In the genomic region with DNA sequence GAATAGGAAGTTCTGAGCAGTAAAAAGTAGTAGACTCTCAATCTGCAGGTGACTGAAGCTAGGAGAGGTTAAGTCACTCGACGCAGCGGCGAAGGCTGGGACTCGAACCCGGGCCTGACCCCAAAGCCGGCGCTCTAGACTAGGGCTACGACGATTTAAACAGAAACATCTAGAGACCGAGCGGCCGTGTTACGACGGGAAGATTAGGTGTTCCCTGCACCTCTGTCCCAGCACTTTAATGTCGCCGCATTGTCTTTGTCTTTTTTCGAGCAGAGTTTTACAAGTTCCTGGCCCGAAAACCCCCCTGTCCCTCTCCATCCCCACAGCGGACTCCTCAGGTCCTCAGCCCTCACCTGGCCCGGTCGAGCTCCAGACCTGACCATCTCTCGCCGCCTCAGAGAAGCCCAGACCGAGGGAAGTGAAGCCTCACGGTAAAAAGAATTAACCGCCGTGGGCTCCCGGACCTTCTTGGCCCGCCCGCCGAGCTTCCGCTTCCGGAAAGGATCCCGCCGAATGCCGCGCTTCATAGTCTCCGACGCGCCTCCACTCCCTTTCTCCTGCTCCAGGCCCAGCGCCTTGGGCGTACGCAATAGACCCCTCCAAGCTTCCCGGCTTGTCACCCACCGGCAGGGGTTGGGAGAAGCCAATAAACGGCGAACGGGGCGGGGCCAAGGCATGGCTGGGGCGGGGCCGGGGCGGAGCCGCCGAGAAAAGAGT, we compare ENCODE assay signal across 8 cellular contexts. TPM values are rescaled to one million over a fixed set of nuclear protein-coding genes. Genes with fewer than 3 reads are reported as not detected.
A peak's percentile ranks its signal among the peaks of the same experiment; 100 is the strongest.
DNase-seq lines count a peak whose midpoint lies in the region; ATAC-seq and FAIRE-seq lines count a peak whose summit lies in the region.

A gene with protein sequence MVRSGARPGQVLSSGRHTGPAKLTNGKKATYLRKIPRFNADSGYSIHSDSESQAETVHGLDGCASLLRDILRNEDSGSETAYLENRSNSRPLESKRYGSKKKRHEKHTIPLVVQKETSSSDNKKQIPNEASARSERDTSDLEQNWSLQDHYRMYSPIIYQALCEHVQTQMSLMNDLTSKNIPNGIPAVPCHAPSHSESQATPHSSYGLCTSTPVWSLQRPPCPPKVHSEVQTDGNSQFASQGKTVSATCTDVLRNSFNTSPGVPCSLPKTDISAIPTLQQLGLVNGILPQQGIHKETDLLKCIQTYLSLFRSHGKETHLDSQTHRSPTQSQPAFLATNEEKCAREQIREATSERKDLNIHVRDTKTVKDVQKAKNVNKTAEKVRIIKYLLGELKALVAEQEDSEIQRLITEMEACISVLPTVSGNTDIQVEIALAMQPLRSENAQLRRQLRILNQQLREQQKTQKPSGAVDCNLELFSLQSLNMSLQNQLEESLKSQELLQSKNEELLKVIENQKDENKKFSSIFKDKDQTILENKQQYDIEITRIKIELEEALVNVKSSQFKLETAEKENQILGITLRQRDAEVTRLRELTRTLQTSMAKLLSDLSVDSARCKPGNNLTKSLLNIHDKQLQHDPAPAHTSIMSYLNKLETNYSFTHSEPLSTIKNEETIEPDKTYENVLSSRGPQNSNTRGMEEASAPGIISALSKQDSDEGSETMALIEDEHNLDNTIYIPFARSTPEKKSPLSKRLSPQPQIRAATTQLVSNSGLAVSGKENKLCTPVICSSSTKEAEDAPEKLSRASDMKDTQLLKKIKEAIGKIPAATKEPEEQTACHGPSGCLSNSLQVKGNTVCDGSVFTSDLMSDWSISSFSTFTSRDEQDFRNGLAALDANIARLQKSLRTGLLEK (minus strand): TSS at position 439 of the 717 bp plus-strand sequence. CDS start 56 bp downstream, at position 383.

- FAIRE-seq in urothelium cell line (lab: Jason Lieb, UNC): peak; percentile 78

- ATAC-seq in GM18498 (IDR thresholded peaks at IDR 0.05; ENCODE audit: unreplicated experiment): peak; percentile 92
- peak; percentile 85 for ATAC-seq in HG02885 (IDR thresholded peaks at IDR 0.05; ENCODE audit: poor library complexity, unreplicated experiment)
- peak; percentile 100 for ATAC-seq in right cardiac atrium

- no peaks in the 10 kb centered on the region for H3K4me1 ChIP-seq in right cardiac atrium (ENCODE audit: control insufficient read depth, insufficient read depth, low read length)

- no peaks in the 10 kb centered on the region for H3K9me3 ChIP-seq in right cardiac atrium (ENCODE audit: control insufficient read depth, low read length)

- H3K27me3 ChIP-seq in right cardiac atrium (ENCODE audit: control insufficient read depth, insufficient read depth): no peaks in the 10 kb centered on the region

- H3K4me3 ChIP-seq in right cardiac atrium (ENCODE audit: low read length): peak within 1 kb of the TSS; percentile 77

- peak within 1 kb of the TSS; percentile 81 for H3K27ac ChIP-seq in right cardiac atrium (ENCODE audit: low read length)

- under 1% methylated on average over 55 of the region's 55 CpGs for WGBS in right cardiac atrium

- DNase-seq in NCI-H187 (lab: John Stamatoyannopoulos, UW): peak; percentile 75 to 92
- peak; percentile 13 to 92 (median 79) for DNase-seq in anterior cingulate cortex (lab: John Stamatoyannopoulos, UW)
- DNase-seq in right cardiac atrium: peak; percentile 96 to 97 (median 96)
- peak; percentile 83 for DNase-seq in pulmonary artery endothelial cell (ENCODE audit: low read depth, low spot score)
- peak; percentile 98 for DNase-seq in urothelium cell line (ENCODE audit: low spot score)

- intact Hi-C loops in T-helper 2 cell treated with Interferon-gamma antibody and Interleukin-4, amounts not matched to agents 100 ng/mL and 5 ng/mL, for 36 hours (cut with micrococcal nuclease): loop anchor here (1.0 to 2.0 kb wide), 2 partner anchors 76 to 376 kb away; a partner anchor contains a TSS
- intact Hi-C loops in right cardiac atrium (cut with DNase I): no loop called here

RNA-seq across cellular contexts. Expression of the gene that starts here (rescaled TPM):
- 48.1 and 53.2 TPM in 2 replicates for total RNA-seq in T-helper 2 cell treated with Interferon-gamma antibody and Interleukin-4, amounts not matched to agents 100 ng/mL and 5 ng/mL, for 36 hours
- total RNA-seq in right cardiac atrium (10 to 100 TPM; 10.7 to 12.3 (median 12.1) TPM), pulmonary artery endothelial cell (20.0 and 31.9 TPM in 2 replicates)
- 7.1 TPM for polyA plus RNA-seq in right cardiac atrium

Comparison
In these comparisons a context has a peak if more than half of its experiments do, and no peak if none do; other contexts are left out.
1. Peak in every context shown above with its lines: DNase-seq, ATAC-seq, H3K4me3 ChIP-seq and H3K27ac ChIP-seq.